In genomic region chr5:16666861-16667481, GRCh38 we compare ENCODE assay signal across 8 cellular contexts.
DNase-seq lines count a peak whose midpoint lies in the region; ATAC-seq and TF ChIP-seq lines count a peak whose summit lies in the region.

No MANE protein-coding gene starts in this region.

- peak overlapping the region; percentile 5 for H3K27ac ChIP-seq in caudate nucleus (ENCODE audit: low read depth, low read length)

- no peak for ATAC-seq in HG03354 (IDR thresholded peaks at IDR 0.05; ENCODE audit: poor library complexity, severe bottlenecking, unreplicated experiment)
- no peak for ATAC-seq in HG02571 (IDR thresholded peaks at IDR 0.05; ENCODE audit: unreplicated experiment)
- no peak for ATAC-seq in HG02610 (IDR thresholded peaks at IDR 0.05; ENCODE audit: unreplicated experiment)

- TF ChIP-seq CTCF in GM20000 (IDR thresholded peaks at IDR 0.05; ENCODE audit: extremely low read depth, missing control alignments) = peak; percentile 6

- DNase-seq in GM20000 (ENCODE audit: low spot score) (no peak), NCI-H774 (lab: John Stamatoyannopoulos, UW) (peak; percentile 27), caudate nucleus (lab: John Stamatoyannopoulos, UW) (peak in 28 of 61 donors; percentile 6 to 64 (median 31)), midbrain (lab: John Stamatoyannopoulos, UW) (peak; percentile 52), NCI-H187 treated with DMSO at 0.1 percent for 48 hours (lab: John Stamatoyannopoulos, UW) (no peak)

Comparison
In these comparisons a context has a peak if more than half of its experiments do, and no peak if none do; other contexts are left out.
1. DNase-seq: peak in NCI-H774 (single experiment) and midbrain (single experiment); none in GM20000 (single experiment) and NCI-H187 treated with DMSO at 0.1 percent for 48 hours (single experiment).